1 cellular context compared by ENCODE assay signal in the genomic region with DNA sequence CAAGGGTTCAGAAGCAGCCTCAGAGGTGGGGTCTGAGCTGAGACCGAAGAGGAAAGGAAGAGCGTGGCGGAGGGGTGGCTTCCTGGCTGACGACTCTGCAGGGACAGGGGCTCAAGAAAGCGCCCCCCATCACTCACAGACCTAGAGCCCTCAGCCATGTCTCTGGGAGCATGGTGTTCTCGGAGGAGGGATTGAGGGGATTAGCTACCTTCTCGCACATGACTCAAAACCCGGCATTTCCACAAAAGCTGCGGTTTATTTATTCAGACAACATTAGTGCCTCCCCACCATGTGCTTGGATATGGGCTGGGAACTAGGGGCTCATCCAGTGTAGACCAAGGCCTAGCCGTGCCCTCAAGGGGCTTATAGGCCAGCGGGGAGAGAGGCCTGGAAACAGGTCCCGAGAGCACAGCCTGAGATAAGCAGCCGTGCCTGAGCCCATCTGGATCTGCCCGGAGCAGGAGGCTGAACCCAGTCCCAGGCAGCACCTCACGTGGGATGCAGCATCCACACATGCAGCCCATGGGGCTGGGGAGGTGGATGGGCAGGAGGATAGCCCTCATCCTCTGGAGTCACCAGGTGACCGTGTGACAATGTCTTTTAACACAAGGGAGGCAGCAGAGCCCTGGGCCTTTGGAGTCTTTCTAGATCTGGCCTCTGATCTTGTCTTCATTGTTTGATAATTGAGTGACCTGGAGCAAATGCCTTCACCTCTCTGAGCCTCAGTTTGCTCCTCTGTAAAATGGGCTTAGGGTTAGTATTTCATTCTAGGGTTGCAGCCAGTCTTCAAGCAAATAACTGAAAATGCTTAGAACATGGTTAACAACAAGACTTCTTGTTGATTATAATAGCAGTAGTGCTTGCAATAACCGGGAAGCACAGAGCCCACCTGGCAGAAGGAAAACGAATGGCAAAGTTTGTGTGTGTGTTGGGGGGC.
TF ChIP-seq lines count a peak whose summit lies in the region.

No MANE protein-coding gene starts in this region.

TF ChIP-seq in WTC11, 78 proteins besides CTCF, POLR2A, EP300 and RAD21:
- TF ChIP-seq CREB1 (CRISPR knock-in tag; IDR thresholded peaks at IDR 0.05) (no peak), ATF1 (CRISPR knock-in tag; IDR thresholded peaks at IDR 0.05) (no peak), ZNF317 (CRISPR knock-in tag; IDR thresholded peaks at IDR 0.05; ENCODE audit: borderline replicate concordance, low read depth) (no peak), CREM (CRISPR knock-in tag; IDR thresholded peaks at IDR 0.05) (no peak), JAZF1 (CRISPR knock-in tag; IDR thresholded peaks at IDR 0.05) (no peak), NFATC4 (CRISPR knock-in tag; IDR thresholded peaks at IDR 0.05) (no peak), IRF2 (CRISPR knock-in tag; IDR thresholded peaks at IDR 0.05; ENCODE audit: borderline replicate concordance, low read depth) (no peak)
- TF ChIP-seq, protein P1, sequence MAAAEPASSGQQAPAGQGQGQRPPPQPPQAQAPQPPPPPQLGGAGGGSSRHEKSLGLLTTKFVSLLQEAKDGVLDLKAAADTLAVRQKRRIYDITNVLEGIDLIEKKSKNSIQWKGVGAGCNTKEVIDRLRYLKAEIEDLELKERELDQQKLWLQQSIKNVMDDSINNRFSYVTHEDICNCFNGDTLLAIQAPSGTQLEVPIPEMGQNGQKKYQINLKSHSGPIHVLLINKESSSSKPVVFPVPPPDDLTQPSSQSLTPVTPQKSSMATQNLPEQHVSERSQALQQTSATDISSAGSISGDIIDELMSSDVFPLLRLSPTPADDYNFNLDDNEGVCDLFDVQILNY (CRISPR knock-in tag; IDR thresholded peaks at IDR 0.05): no peak
- TF ChIP-seq, protein P2, sequence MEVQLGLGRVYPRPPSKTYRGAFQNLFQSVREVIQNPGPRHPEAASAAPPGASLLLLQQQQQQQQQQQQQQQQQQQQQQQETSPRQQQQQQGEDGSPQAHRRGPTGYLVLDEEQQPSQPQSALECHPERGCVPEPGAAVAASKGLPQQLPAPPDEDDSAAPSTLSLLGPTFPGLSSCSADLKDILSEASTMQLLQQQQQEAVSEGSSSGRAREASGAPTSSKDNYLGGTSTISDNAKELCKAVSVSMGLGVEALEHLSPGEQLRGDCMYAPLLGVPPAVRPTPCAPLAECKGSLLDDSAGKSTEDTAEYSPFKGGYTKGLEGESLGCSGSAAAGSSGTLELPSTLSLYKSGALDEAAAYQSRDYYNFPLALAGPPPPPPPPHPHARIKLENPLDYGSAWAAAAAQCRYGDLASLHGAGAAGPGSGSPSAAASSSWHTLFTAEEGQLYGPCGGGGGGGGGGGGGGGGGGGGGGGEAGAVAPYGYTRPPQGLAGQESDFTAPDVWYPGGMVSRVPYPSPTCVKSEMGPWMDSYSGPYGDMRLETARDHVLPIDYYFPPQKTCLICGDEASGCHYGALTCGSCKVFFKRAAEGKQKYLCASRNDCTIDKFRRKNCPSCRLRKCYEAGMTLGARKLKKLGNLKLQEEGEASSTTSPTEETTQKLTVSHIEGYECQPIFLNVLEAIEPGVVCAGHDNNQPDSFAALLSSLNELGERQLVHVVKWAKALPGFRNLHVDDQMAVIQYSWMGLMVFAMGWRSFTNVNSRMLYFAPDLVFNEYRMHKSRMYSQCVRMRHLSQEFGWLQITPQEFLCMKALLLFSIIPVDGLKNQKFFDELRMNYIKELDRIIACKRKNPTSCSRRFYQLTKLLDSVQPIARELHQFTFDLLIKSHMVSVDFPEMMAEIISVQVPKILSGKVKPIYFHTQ (CRISPR knock-in tag; IDR thresholded peaks at IDR 0.05): no peak
- TF ChIP-seq, protein P3, sequence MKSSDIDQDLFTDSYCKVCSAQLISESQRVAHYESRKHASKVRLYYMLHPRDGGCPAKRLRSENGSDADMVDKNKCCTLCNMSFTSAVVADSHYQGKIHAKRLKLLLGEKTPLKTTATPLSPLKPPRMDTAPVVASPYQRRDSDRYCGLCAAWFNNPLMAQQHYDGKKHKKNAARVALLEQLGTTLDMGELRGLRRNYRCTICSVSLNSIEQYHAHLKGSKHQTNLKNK (CRISPR knock-in tag; IDR thresholded peaks at IDR 0.05): no peak
- TF ChIP-seq, protein P4, sequence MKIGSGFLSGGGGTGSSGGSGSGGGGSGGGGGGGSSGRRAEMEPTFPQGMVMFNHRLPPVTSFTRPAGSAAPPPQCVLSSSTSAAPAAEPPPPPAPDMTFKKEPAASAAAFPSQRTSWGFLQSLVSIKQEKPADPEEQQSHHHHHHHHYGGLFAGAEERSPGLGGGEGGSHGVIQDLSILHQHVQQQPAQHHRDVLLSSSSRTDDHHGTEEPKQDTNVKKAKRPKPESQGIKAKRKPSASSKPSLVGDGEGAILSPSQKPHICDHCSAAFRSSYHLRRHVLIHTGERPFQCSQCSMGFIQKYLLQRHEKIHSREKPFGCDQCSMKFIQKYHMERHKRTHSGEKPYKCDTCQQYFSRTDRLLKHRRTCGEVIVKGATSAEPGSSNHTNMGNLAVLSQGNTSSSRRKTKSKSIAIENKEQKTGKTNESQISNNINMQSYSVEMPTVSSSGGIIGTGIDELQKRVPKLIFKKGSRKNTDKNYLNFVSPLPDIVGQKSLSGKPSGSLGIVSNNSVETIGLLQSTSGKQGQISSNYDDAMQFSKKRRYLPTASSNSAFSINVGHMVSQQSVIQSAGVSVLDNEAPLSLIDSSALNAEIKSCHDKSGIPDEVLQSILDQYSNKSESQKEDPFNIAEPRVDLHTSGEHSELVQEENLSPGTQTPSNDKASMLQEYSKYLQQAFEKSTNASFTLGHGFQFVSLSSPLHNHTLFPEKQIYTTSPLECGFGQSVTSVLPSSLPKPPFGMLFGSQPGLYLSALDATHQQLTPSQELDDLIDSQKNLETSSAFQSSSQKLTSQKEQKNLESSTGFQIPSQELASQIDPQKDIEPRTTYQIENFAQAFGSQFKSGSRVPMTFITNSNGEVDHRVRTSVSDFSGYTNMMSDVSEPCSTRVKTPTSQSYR (CRISPR knock-in tag; IDR thresholded peaks at IDR 0.05): no peak
